In genomic region chr19:45489216-45489855, GRCh38 we compare ENCODE assay signal across 31 cellular contexts. TPM values are rescaled to one million over a fixed set of nuclear protein-coding genes. Genes with fewer than 3 reads are reported as not detected.
"Had no signal": no experiment of that assay in that cellular context is flagged by ENCODE, and none has a peak within 500 bp of the region (broad histone marks: within the 10 kb centered on the region; RNA-seq: fewer than 3 reads in every experiment).

No MANE protein-coding gene starts in this region.

- H3K9me3 Mint-ChIP-seq: activated CD4-positive, alpha-beta T cell treated with anti-CD3 and anti-CD28 coated beads, Interleukin-2, amount 10 ng/mL, durations not matched to agents 7 days and 5 days; activated CD8-positive, alpha-beta T cell treated with anti-CD3 and anti-CD28 coated beads for 36 hours; activated naive CD8-positive, alpha-beta T cell treated with anti-CD3 and anti-CD28 coated beads for 36 hours; activated naive CD8-positive, alpha-beta T cell treated with anti-CD3 and anti-CD28 coated beads, Interleukin-2, amount 50 U/mL, for 24 hours; activated T-cell treated with anti-CD3 and anti-CD28 coated beads, Interleukin-2, amount 50 U/mL, for 4 hours; activated T-helper 17 cell treated with anti-CD3 and anti-CD28 coated beads, Interleukin-2, amount 50 U/mL, for 72 hours; endodermal cell; WTC11 had no signal

- H3K9me3 ChIP-seq: adrenal gland, body of pancreas, colonic mucosa, esophagus muscularis mucosa, gastrocnemius medialis, heart left ventricle had no signal

- H3K27me3 ChIP-seq: adrenal gland, body of pancreas, colonic mucosa, esophagus muscularis mucosa, foreskin keratinocyte, gastrocnemius medialis, heart left ventricle had no signal

- ATAC-seq: activated CD8-positive, alpha-beta T cell treated with anti-CD3 and anti-CD28 coated beads for 36 hours; activated naive CD8-positive, alpha-beta T cell treated with anti-CD3 and anti-CD28 coated beads, Interleukin-2, amount 50 U/mL, for 24 hours; activated T-cell treated with anti-CD3 and anti-CD28 coated beads, Interleukin-2, amount 50 U/mL, for 4 hours; activated T-helper 17 cell treated with anti-CD3 and anti-CD28 coated beads, Interleukin-2, amount 50 U/mL, for 72 hours; body of pancreas; foreskin keratinocyte; gastrocnemius medialis; heart left ventricle; WTC11 had no signal

- H3K36me3 ChIP-seq: adrenal gland, colonic mucosa had no signal

- H3K4me3 ChIP-seq: adrenal gland, body of pancreas, colonic mucosa, esophagus muscularis mucosa, gastrocnemius medialis, heart left ventricle had no signal

- H3K4me1 ChIP-seq: adrenal gland, foreskin keratinocyte had no signal

- H3K4me3 Mint-ChIP-seq: activated CD4-positive, alpha-beta T cell treated with anti-CD3 and anti-CD28 coated beads, Interleukin-2, amount 10 ng/mL, durations not matched to agents 7 days and 5 days; activated CD8-positive, alpha-beta T cell treated with anti-CD3 and anti-CD28 coated beads for 36 hours; activated naive CD8-positive, alpha-beta T cell treated with anti-CD3 and anti-CD28 coated beads for 36 hours; activated naive CD8-positive, alpha-beta T cell treated with anti-CD3 and anti-CD28 coated beads, Interleukin-2, amount 50 U/mL, for 24 hours; activated T-cell treated with anti-CD3 and anti-CD28 coated beads, Interleukin-2, amount 50 U/mL, for 4 hours; activated T-helper 17 cell treated with anti-CD3 and anti-CD28 coated beads, Interleukin-2, amount 50 U/mL, for 72 hours; endodermal cell; WTC11 had no signal

- H3K27ac ChIP-seq: adrenal gland, body of pancreas, colonic mucosa, esophagus muscularis mucosa, foreskin keratinocyte, heart left ventricle, VCaP had no signal

- H3K27me3 Mint-ChIP-seq: activated T-helper 17 cell treated with anti-CD3 and anti-CD28 coated beads, Interleukin-2, amount 50 U/mL, for 72 hours had no signal

- H3K36me3 Mint-ChIP-seq: activated naive CD8-positive, alpha-beta T cell treated with anti-CD3 and anti-CD28 coated beads for 36 hours had no signal

- DNase-seq: activated CD4-positive, alpha-beta T cell treated with anti-CD3 and anti-CD28 coated beads for 1 hour; activated CD4-positive, alpha-beta T cell treated with anti-CD3 and anti-CD28 coated beads for 4 hours; activated CD4-positive, alpha-beta T cell treated with anti-CD3 and anti-CD28 coated beads, Interleukin-2, amount 10 ng/mL, durations not matched to agents 7 days and 5 days; activated CD4-positive, alpha-beta T cell treated with anti-CD3 and anti-CD28 coated beads, Interleukin-2, amount 50 U/mL, for 48 hours; activated CD8-positive, alpha-beta memory T cell treated with anti-CD3 and anti-CD28 coated beads for 24 hours; activated CD8-positive, alpha-beta T cell treated with anti-CD3 and anti-CD28 coated beads for 36 hours; activated effector memory CD4-positive, alpha-beta T cell treated with Interleukin-2 at 50 U/mL for 16 hours; activated gamma-delta T cell treated with Interleukin-2 at 50 U/mL for 16 hours; activated naive CD4-positive, alpha-beta T cell treated with anti-CD3 and anti-CD28 coated beads, Interleukin-2, amount 50 U/mL, for 16 hours; activated naive CD4-positive, alpha-beta T cell treated with Interleukin-2 at 50 U/mL for 16 hours; activated naive CD8-positive, alpha-beta T cell treated with anti-CD3 and anti-CD28 coated beads for 36 hours; activated naive CD8-positive, alpha-beta T cell treated with anti-CD3 and anti-CD28 coated beads, Interleukin-2, amount 50 U/mL, for 24 hours; activated T-cell treated with anti-CD3 and anti-CD28 coated beads, Interleukin-2, amount 50 U/mL, for 4 hours; adrenal gland; amygdala; body of pancreas; caudate nucleus; cerebellar nuclear complex; colonic mucosa; effector CD8-positive, alpha-beta T cell; endodermal cell; erythroblast; foreskin keratinocyte; gastrocnemius medialis; glutamatergic neuron; heart left ventricle; T-helper 2 cell had no signal

- H3K27ac Mint-ChIP-seq: activated CD4-positive, alpha-beta T cell treated with anti-CD3 and anti-CD28 coated beads, Interleukin-2, amount 10 ng/mL, durations not matched to agents 7 days and 5 days; activated CD8-positive, alpha-beta T cell treated with anti-CD3 and anti-CD28 coated beads for 36 hours; activated naive CD8-positive, alpha-beta T cell treated with anti-CD3 and anti-CD28 coated beads for 36 hours; activated naive CD8-positive, alpha-beta T cell treated with anti-CD3 and anti-CD28 coated beads, Interleukin-2, amount 50 U/mL, for 24 hours; activated T-helper 17 cell treated with anti-CD3 and anti-CD28 coated beads, Interleukin-2, amount 50 U/mL, for 72 hours; endodermal cell; WTC11 had no signal

RNA-seq across cellular contexts. Expression of gene PPM1N, which starts 8.9 kb away (rescaled TPM):
- total RNA-seq: body of pancreas had no signal
